ENCODE assay signal across 21 cellular contexts in genomic region chr7:42103456-42103855, GRCh38.
"Had no signal": no experiment of that assay in that cellular context is flagged by ENCODE, and none has a peak within 500 bp of the region (broad histone marks: within the 10 kb centered on the region; RNA-seq: fewer than 3 reads in every experiment).

No MANE protein-coding gene starts in this region.

- H3K36me3 ChIP-seq: ascending aorta, thyroid gland, vagina had no signal

- H3K27ac ChIP-seq: ascending aorta, thyroid gland, vagina had no signal

- H3K4me1 Mint-ChIP-seq: activated CD4-positive, alpha-beta T cell treated with anti-CD3 and anti-CD28 coated beads, Interleukin-2, amount 10 ng/mL, durations not matched to agents 7 days and 5 days; activated naive CD4-positive, alpha-beta T cell treated with anti-CD3 and anti-CD28 coated beads, Interleukin-2, amount 10 ng/mL, durations not matched to agents 7 days and 5 days; activated naive CD8-positive, alpha-beta T cell treated with anti-CD3 and anti-CD28 coated beads, Interleukin-2, amount 50 U/mL, for 24 hours had no signal

- H3K36me3 Mint-ChIP-seq: activated naive CD4-positive, alpha-beta T cell treated with anti-CD3 and anti-CD28 coated beads, Interleukin-2, amount 10 ng/mL, durations not matched to agents 7 days and 5 days had no signal

- H3K9me3 ChIP-seq: ascending aorta, thyroid gland, vagina had no signal

- H3K9me3 Mint-ChIP-seq: activated CD4-positive, alpha-beta T cell treated with anti-CD3 and anti-CD28 coated beads, Interleukin-2, amount 10 ng/mL, durations not matched to agents 7 days and 5 days; activated naive CD4-positive, alpha-beta T cell treated with anti-CD3 and anti-CD28 coated beads, Interleukin-2, amount 10 ng/mL, durations not matched to agents 7 days and 5 days; activated naive CD8-positive, alpha-beta T cell treated with anti-CD3 and anti-CD28 coated beads, Interleukin-2, amount 50 U/mL, for 24 hours; activated T-cell treated with anti-CD3 and anti-CD28 coated beads, Interleukin-2, amount 50 U/mL, for 4 hours; nephron; T-helper 1 cell treated with Interleukin-12 subunit alpha and Interleukin-12 subunit beta and Interleukin-4 antibody, amounts not matched to agents 30 μg/mL and 1 μg/mL, for 36 hours had no signal

- H3K27me3 ChIP-seq: ascending aorta, thyroid gland, vagina had no signal

- H3K4me3 Mint-ChIP-seq: activated CD4-positive, alpha-beta T cell treated with anti-CD3 and anti-CD28 coated beads, Interleukin-2, amount 10 ng/mL, durations not matched to agents 7 days and 5 days; activated naive CD4-positive, alpha-beta T cell treated with anti-CD3 and anti-CD28 coated beads, Interleukin-2, amount 10 ng/mL, durations not matched to agents 7 days and 5 days; activated naive CD8-positive, alpha-beta T cell treated with anti-CD3 and anti-CD28 coated beads, Interleukin-2, amount 50 U/mL, for 24 hours; activated T-cell treated with anti-CD3 and anti-CD28 coated beads, Interleukin-2, amount 50 U/mL, for 4 hours; nephron; T-helper 1 cell treated with Interleukin-12 subunit alpha and Interleukin-12 subunit beta and Interleukin-4 antibody, amounts not matched to agents 30 μg/mL and 1 μg/mL, for 36 hours had no signal

- H3K4me1 ChIP-seq: ascending aorta had no signal

- H3K27me3 Mint-ChIP-seq: activated CD4-positive, alpha-beta T cell treated with anti-CD3 and anti-CD28 coated beads, Interleukin-2, amount 10 ng/mL, durations not matched to agents 7 days and 5 days had no signal

- H3K27ac Mint-ChIP-seq: activated CD4-positive, alpha-beta T cell treated with anti-CD3 and anti-CD28 coated beads, Interleukin-2, amount 10 ng/mL, durations not matched to agents 7 days and 5 days; activated naive CD4-positive, alpha-beta T cell treated with anti-CD3 and anti-CD28 coated beads, Interleukin-2, amount 10 ng/mL, durations not matched to agents 7 days and 5 days; activated naive CD8-positive, alpha-beta T cell treated with anti-CD3 and anti-CD28 coated beads, Interleukin-2, amount 50 U/mL, for 24 hours; nephron; T-helper 1 cell treated with Interleukin-12 subunit alpha and Interleukin-12 subunit beta and Interleukin-4 antibody, amounts not matched to agents 30 μg/mL and 1 μg/mL, for 36 hours had no signal

- DNase-seq: activated CD4-positive, alpha-beta T cell treated with anti-CD3 and anti-CD28 coated beads, Interleukin-2, amount 10 ng/mL, durations not matched to agents 7 days and 5 days; activated CD8-positive, alpha-beta memory T cell treated with anti-CD3 and anti-CD28 coated beads, Interleukin-2, amount 50 U/mL, for 4 hours; activated effector memory CD4-positive, alpha-beta T cell treated with Interleukin-2 at 50 U/mL for 16 hours; activated naive CD4-positive, alpha-beta T cell treated with anti-CD3 and anti-CD28 coated beads, Interleukin-2, amount 10 ng/mL, durations not matched to agents 7 days and 5 days; activated naive CD8-positive, alpha-beta T cell treated with anti-CD3 and anti-CD28 coated beads, Interleukin-2, amount 50 U/mL, for 24 hours; activated T-cell treated with anti-CD3 and anti-CD28 coated beads, Interleukin-2, amount 50 U/mL, for 4 hours; cortex of kidney; erythroblast; hippocampal formation; mammary epithelial cell; nucleus accumbens; retina; stimulated activated CD4-positive, alpha-beta T cell treated with anti-CD3 and anti-CD28 coated beads, Interleukin-12 subunit alpha, Interleukin-12 subunit beta, amount 100 ng/mL, for 4 hours; stimulated activated CD4-positive, alpha-beta T cell treated with anti-CD3 and anti-CD28 coated beads, Interleukin-1b, Interleukin-23, amount 100 ng/mL, for 48 hours; stimulated activated naive CD4-positive, alpha-beta T cell treated with Interleukin-2 at 50 U/mL for 16 hours; thyroid gland had no signal

- ATAC-seq: activated CD4-positive, CD25-positive, alpha-beta regulatory T cell treated with anti-CD3 and anti-CD28 coated beads, Interleukin-2, amount 50 U/mL, for 24 hours; activated naive CD8-positive, alpha-beta T cell treated with anti-CD3 and anti-CD28 coated beads, Interleukin-2, amount 50 U/mL, for 24 hours; activated T-cell treated with anti-CD3 and anti-CD28 coated beads, Interleukin-2, amount 50 U/mL, for 4 hours had no signal

- H3K4me3 ChIP-seq: ascending aorta, thyroid gland, vagina had no signal
